ENCODE assay signal across 1 cellular context in the genomic region with DNA sequence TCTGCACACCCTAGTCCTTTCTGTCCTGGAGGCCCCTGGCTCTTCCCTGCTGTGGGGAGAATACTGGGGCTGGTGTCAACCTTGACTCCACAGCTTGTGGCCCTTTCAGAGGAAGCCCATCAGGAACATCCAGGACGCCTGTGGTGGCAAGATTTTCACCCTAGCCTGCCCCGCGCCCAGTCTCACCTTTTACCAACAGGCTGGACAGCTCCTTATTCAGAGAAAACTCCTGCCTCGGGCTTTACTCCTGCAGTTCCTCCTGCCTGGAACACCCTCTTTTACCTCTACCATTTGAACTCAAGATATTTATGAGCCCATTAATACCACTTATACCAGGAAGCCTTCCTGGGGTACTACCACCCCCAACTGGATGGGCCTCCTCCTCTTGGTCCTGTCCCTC.
A peak's percentile ranks its signal among the peaks of the same experiment; 100 is the strongest.
TF ChIP-seq lines count a peak whose summit lies in the region.

No MANE protein-coding gene starts in this region.

TF ChIP-seq in SK-N-SH, 30 proteins besides CTCF, POLR2A, EP300 and RAD21 (continued from another document):
- TF ChIP-seq, protein P1, sequence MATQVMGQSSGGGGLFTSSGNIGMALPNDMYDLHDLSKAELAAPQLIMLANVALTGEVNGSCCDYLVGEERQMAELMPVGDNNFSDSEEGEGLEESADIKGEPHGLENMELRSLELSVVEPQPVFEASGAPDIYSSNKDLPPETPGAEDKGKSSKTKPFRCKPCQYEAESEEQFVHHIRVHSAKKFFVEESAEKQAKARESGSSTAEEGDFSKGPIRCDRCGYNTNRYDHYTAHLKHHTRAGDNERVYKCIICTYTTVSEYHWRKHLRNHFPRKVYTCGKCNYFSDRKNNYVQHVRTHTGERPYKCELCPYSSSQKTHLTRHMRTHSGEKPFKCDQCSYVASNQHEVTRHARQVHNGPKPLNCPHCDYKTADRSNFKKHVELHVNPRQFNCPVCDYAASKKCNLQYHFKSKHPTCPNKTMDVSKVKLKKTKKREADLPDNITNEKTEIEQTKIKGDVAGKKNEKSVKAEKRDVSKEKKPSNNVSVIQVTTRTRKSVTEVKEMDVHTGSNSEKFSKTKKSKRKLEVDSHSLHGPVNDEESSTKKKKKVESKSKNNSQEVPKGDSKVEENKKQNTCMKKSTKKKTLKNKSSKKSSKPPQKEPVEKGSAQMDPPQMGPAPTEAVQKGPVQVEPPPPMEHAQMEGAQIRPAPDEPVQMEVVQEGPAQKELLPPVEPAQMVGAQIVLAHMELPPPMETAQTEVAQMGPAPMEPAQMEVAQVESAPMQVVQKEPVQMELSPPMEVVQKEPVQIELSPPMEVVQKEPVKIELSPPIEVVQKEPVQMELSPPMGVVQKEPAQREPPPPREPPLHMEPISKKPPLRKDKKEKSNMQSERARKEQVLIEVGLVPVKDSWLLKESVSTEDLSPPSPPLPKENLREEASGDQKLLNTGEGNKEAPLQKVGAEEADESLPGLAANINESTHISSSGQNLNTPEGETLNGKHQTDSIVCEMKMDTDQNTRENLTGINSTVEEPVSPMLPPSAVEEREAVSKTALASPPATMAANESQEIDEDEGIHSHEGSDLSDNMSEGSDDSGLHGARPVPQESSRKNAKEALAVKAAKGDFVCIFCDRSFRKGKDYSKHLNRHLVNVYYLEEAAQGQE (IDR thresholded peaks at IDR 0.05; ENCODE audit: low read depth, low read length): peak; percentile 55
